In genomic region chr6:124536792-124537191, GRCh38 we compare ENCODE assay signal across 23 cellular contexts.
A peak's percentile ranks its signal among the peaks of the same experiment; 100 is the strongest.
DNase-seq lines count a peak whose midpoint lies in the region; ATAC-seq and TF ChIP-seq lines count a peak whose summit lies in the region.
"Had no signal": no experiment of that assay in that cellular context is flagged by ENCODE, and none has a peak within 500 bp of the region (broad histone marks: within the 10 kb centered on the region; RNA-seq: fewer than 3 reads in every experiment).

No MANE protein-coding gene starts in this region.

- no TSS peak for BruUV-seq in Calu3 (replicated peaks; lab: Mats Ljungman, UMichigan)

- H3K27ac ChIP-seq in hepatocyte: no peak overlapping the region
- H3K27ac ChIP-seq in caudate nucleus (ENCODE audit: low read depth, low read length): no peak overlapping the region
- H3K27ac ChIP-seq: left lung, prostate gland, thoracic aorta had no signal

- WGBS in hepatocyte (ENCODE audit: low lambda C conversion rate, missing lambda C conversion rate): 37% methylated on average over 3 of the region's 3 CpGs

- H3K79me2 ChIP-seq in hepatocyte: no peaks in the 10 kb centered on the region

- no peak overlapping the region for H3K4me3 Mint-ChIP-seq in Calu3 (ENCODE audit: low read depth, unreplicated experiment)
- H3K4me3 Mint-ChIP-seq: activated naive CD8-positive, alpha-beta T cell; brain; CD4-positive, alpha-beta T cell; neural crest cell; T-helper 1 cell treated with Interleukin-12 subunit alpha and Interleukin-12 subunit beta and Interleukin-4 antibody, amounts not matched to agents 30 μg/mL and 1 μg/mL, for 36 hours had no signal

- no peaks in the 10 kb centered on the region for H3K36me3 Mint-ChIP-seq in Calu3 (ENCODE audit: insufficient read depth, unreplicated experiment)
- H3K36me3 Mint-ChIP-seq: activated naive CD8-positive, alpha-beta T cell; brain had no signal

- H3K4me1 ChIP-seq in hepatocyte (ENCODE audit: insufficient read depth): no peaks in the 10 kb centered on the region
- H3K4me1 ChIP-seq: HAP-1, left lung, prostate gland had no signal

- no peaks in the 10 kb centered on the region for H4K20me1 ChIP-seq in hepatocyte (ENCODE audit: insufficient read depth, poor library complexity, severe bottlenecking)

- no peak overlapping the region for H2AFZ ChIP-seq in hepatocyte

- no peak for DNase-seq in Calu3
- no peak for DNase-seq in HEK293T (ENCODE audit: extremely low spot score)
- peak; percentile 7 for DNase-seq in hepatocyte (ENCODE audit: low spot score)
- no peak for DNase-seq in left ventricle myocardium superior
- no peak for DNase-seq in caudate nucleus (lab: John Stamatoyannopoulos, UW)
- no peak for DNase-seq in SKM-1 (lab: John Stamatoyannopoulos, UW; ENCODE audit: unreplicated experiment)
- DNase-seq: activated CD4-positive, alpha-beta T cell treated with anti-CD3 and anti-CD28 coated beads for 4 hours; CD4-positive, alpha-beta T cell; cortex of kidney; DMS79 treated with DMSO at 0.1 percent for 48 hours; Kasumi-1; left lung; NCI-H446; stimulated activated naive CD4-positive, alpha-beta T cell had no signal

- CTCF ChIA-PET in Calu3 (lab: Charles Lee) (no interaction called here), HEK293T (lab: Yijun Ruan, JAX) (no interaction called here)

- POLR2A ChIA-PET in HEK293T (lab: Yijun Ruan, JAX): no interaction called here

- H3K9me2 ChIP-seq in hepatocyte (replicated peaks; ENCODE audit: insufficient read depth): no peaks in the 10 kb centered on the region

- no peak overlapping the region for H3K4me2 ChIP-seq in hepatocyte

- no peaks in the 10 kb centered on the region for H3K36me3 ChIP-seq in hepatocyte (replicated peaks; ENCODE audit: insufficient read depth, low read depth)
- H3K36me3 ChIP-seq: HAP-1, left lung, prostate gland, thoracic aorta had no signal

- H3K9me3 Mint-ChIP-seq in Calu3 (ENCODE audit: low read depth, unreplicated experiment): no peaks in the 10 kb centered on the region
- H3K9me3 Mint-ChIP-seq: CD4-positive, alpha-beta T cell; neural crest cell had no signal

- no peak for ATAC-seq in left ventricle myocardium superior
- ATAC-seq: left lung, mucosa of descending colon had no signal

- peaks cover 23% of the 10 kb centered on the region for H3K4me1 Mint-ChIP-seq in Calu3 (ENCODE audit: low read depth, unreplicated experiment)

- H3K4me3 ChIP-seq in hepatocyte: no peak overlapping the region
- H3K4me3 ChIP-seq: HAP-1, left lung, mucosa of descending colon, prostate gland, thoracic aorta had no signal

- H3K27ac Mint-ChIP-seq in Calu3 (ENCODE audit: unreplicated experiment): peak overlapping the region; percentile 48
- H3K27ac Mint-ChIP-seq: activated naive CD8-positive, alpha-beta T cell; CD4-positive, alpha-beta T cell; T-helper 1 cell treated with Interleukin-12 subunit alpha and Interleukin-12 subunit beta and Interleukin-4 antibody, amounts not matched to agents 30 μg/mL and 1 μg/mL, for 36 hours had no signal

- no peaks in the 10 kb centered on the region for H3K27me3 Mint-ChIP-seq in Calu3 (ENCODE audit: unreplicated experiment)
- H3K27me3 Mint-ChIP-seq: activated naive CD8-positive, alpha-beta T cell; CD4-positive, alpha-beta T cell had no signal

- no peaks in the 10 kb centered on the region for H3K27me3 ChIP-seq in hepatocyte
- H3K27me3 ChIP-seq: left lung had no signal

- intact Hi-C loops in Calu3 (cut with micrococcal nuclease; ENCODE audit: unreplicated experiment): no loop called here
- intact Hi-C loops in left ventricle myocardium superior (cut with micrococcal nuclease): no loop called here

- TF ChIP-seq CTCF in Calu3 (IDR thresholded peaks at IDR 0.05; ENCODE audit: unreplicated experiment) (no peak), hepatocyte (IDR thresholded peaks at IDR 0.05; ENCODE audit: poor library complexity) (no peak)

- H3K9me3 ChIP-seq in hepatocyte (ENCODE audit: low read depth): no peaks in the 10 kb centered on the region
- H3K9me3 ChIP-seq: HAP-1, left lung, mucosa of descending colon, prostate gland, thoracic aorta had no signal

TF ChIP-seq in HEK293T, 16 proteins besides CTCF, POLR2A, EP300 and RAD21:
- TF ChIP-seq FOXK2 (IDR thresholded peaks at IDR 0.05) (no peak), L3MBTL2 (conservative IDR thresholded peaks at IDR 0.05) (peak; percentile 63)

TF ChIP-seq in PFSK-1, 5 proteins besides CTCF, POLR2A, EP300 and RAD21:
- TF ChIP-seq SIN3A (IDR thresholded peaks at IDR 0.05; ENCODE audit: borderline replicate concordance, insufficient read depth, low read length) (peak; percentile 48; the same call in 1 of the 2 replicates), FOXP2 (optimal IDR thresholded peaks at IDR 0.05; ENCODE audit: borderline replicate concordance, extremely low read depth, extremely low read length, insufficient read depth) (no peak)
TF ChIP-seq in PFSK-1: peak in this region for 1.
